Comparison of ENCODE assay signal across 8 cellular contexts in the genomic region with DNA sequence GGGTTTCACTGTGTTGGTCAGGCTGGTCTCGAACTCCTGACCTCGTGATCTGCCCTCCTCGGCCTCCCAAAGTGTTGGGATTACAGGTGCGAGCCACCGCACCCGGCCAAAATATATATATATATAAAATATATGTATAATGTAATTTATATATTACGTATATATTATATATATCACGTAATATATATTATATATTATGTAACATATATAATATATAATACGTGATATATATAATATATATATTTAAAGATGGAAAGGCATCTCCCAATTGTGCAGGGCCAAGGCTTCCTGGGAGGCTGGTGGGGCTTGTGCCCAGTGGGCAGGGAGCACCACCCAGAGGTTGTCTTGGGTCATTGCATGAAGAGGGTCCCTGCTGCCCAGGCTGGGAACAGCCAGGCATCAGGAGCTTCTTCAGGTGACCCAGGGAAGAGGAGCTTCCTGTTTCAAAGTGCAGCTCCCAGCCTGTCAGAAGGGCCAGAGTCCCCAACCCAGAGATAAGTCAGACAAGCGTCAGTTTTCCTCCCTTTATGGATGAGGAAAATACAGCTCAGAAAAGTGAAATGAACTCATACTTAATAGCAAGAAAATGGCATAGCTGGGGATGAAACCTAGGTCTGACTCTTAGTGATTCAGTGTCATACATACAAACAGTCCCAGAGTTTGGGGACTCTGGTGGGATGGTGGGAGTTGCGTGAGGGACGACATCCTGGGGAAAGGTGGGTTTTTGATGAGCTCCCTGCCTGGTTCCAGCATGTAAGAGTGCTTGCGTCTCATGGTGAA.
DNase-seq lines count a peak whose midpoint lies in the region; ATAC-seq and TF ChIP-seq lines count a peak whose summit lies in the region.

No MANE protein-coding gene starts in this region.

- no peaks in the 10 kb centered on the region for H3K27me3 ChIP-seq in RWPE2 (ENCODE audit: insufficient read depth, poor library complexity, severe bottlenecking)

- H3K4me1 ChIP-seq in RWPE2 (ENCODE audit: insufficient read depth, poor library complexity, severe bottlenecking), result no peaks in the 10 kb centered on the region

- DNase-seq in EH (ENCODE audit: low read depth) (peak; percentile 68), LoVo (ENCODE audit: low spot score) (peak; percentile 44), RWPE2 (ENCODE audit: low spot score) (no peak), globus pallidus (ENCODE audit: low spot score) (peak; percentile 30), pons (ENCODE audit: low spot score) (peak; percentile 56), cortex of kidney (lab: John Stamatoyannopoulos, UW) (no peak)
- DNase-seq in activated T-helper 9 cell treated with anti-CD3 and anti-CD28 coated beads, Interleukin-2, amount 50 U/mL, for 16 hours (ENCODE audit: low read depth), result peak; percentile 13

- peaks cover 24% of the 10 kb centered on the region for H3K36me3 ChIP-seq in RWPE2 (ENCODE audit: low read depth)

- peak; percentile 80 for ATAC-seq in RWPE2 (ENCODE audit: low read depth)
- ATAC-seq in HG02623 (IDR thresholded peaks at IDR 0.05; ENCODE audit: unreplicated experiment), result no peak

- no peak overlapping the region for H3K4me3 ChIP-seq in RWPE2 (ENCODE audit: severe bottlenecking)

- H3K9me3 ChIP-seq in RWPE2 (ENCODE audit: severe bottlenecking), result no peaks in the 10 kb centered on the region

- no peak overlapping the region for H3K27ac ChIP-seq in RWPE2 (ENCODE audit: poor library complexity, severe bottlenecking)

- TF ChIP-seq CTCF in RWPE2 (IDR thresholded peaks at IDR 0.05; ENCODE audit: poor library complexity, severe bottlenecking), result peak; percentile 44

Comparison
In these comparisons a context has a peak if more than half of its experiments do, and no peak if none do; other contexts are left out.
1. DNase-seq: peak in EH (single experiment), LoVo (single experiment), activated T-helper 9 cell treated with anti-CD3 and anti-CD28 coated beads, Interleukin-2, amount 50 U/mL, for 16 hours (single experiment), globus pallidus (single experiment) and pons (single experiment); none in RWPE2 (single experiment) and cortex of kidney (single experiment).